In genomic region chr1:178500091-178500770, GRCh38 we compare ENCODE assay signal across 17 cellular contexts. TPM values are rescaled to one million over a fixed set of nuclear protein-coding genes. Genes with fewer than 3 reads are reported as not detected.
DNase-seq lines count a peak whose midpoint lies in the region; ATAC-seq, FAIRE-seq and TF ChIP-seq lines count a peak whose summit lies in the region.
"Had no signal": no experiment of that assay in that cellular context is flagged by ENCODE, and none has a peak within 500 bp of the region (broad histone marks: within the 10 kb centered on the region; RNA-seq: fewer than 3 reads in every experiment).

No MANE protein-coding gene starts in this region.

- H3K4me3 ChIP-seq in A549 = no peak overlapping the region
- no peak overlapping the region for H3K4me3 ChIP-seq in GM12875 (ENCODE audit: low read depth, low read length)
- no peak overlapping the region for H3K4me3 ChIP-seq in adipocyte (ENCODE audit: low read length)
- peak overlapping the region in 1 of 3 experiments; percentile 23; a peak in 2 of 6 replicates for H3K4me3 ChIP-seq in HepG2 (replicated peaks in 1 of 3; ENCODE audit: insufficient read depth in 1 of 3, low read depth in 2 of 3, low read length in 3 of 3)
- H3K4me3 ChIP-seq: BLaER1, MG63, tibial nerve had no signal

- peaks cover 11% of the 10 kb centered on the region for H3K27me3 Mint-ChIP-seq in Calu3 (ENCODE audit: unreplicated experiment)

- TF ChIP-seq RAD21 in A549 (conservative IDR thresholded peaks at IDR 0.05 in 1 of 2, IDR thresholded peaks at IDR 0.05 in 1 of 2) (no peak), HepG2 (CRISPR knock-in tag; IDR thresholded peaks at IDR 0.05) (no peak)

- no peak overlapping the region for H2AFZ ChIP-seq in HepG2 (ENCODE audit: low read length)

- H3K9me3 ChIP-seq in A549 (no peaks in the 10 kb centered on the region), adipocyte (ENCODE audit: control insufficient read depth, low read length) (no peaks in the 10 kb centered on the region), HepG2 (ENCODE audit: low read length) (no peaks in the 10 kb centered on the region)
- H3K9me3 ChIP-seq: BLaER1, MG63, tibial nerve had no signal

- no TSS peak for BruUV-seq in HepG2 (replicated peaks; lab: Mats Ljungman, UMichigan)
- BruUV-seq in Calu3 (replicated peaks; lab: Mats Ljungman, UMichigan) = no TSS peak

- no peak overlapping the region for H3K4me2 ChIP-seq in A549
- peak overlapping the region; percentile 38 for H3K4me2 ChIP-seq in HepG2 (ENCODE audit: low read depth, low read length)
- H3K4me2 ChIP-seq: BLaER1 had no signal

- CTCF ChIA-PET in A549 (lab: Yijun Ruan, JAX) = interaction anchor here (0.7 to 6.0 kb wide), 19 partner anchors 8 to 568 kb away, joined by 3 to 54 read pairs (median 7); partner anchors contain the start of gene TEX35
- CTCF ChIA-PET in HepG2 (lab: Yijun Ruan, JAX; ENCODE audit: low intra/inter-chr PET ratio, low total read pairs) = interaction anchor here (1.2 kb wide), 1 partner anchor 253 kb away, joined by 3 read pairs; no protein-coding TSS in a partner anchor
- CTCF ChIA-PET in Calu3 (lab: Charles Lee) = interaction anchor here (0.7 to 2.7 kb wide), 2 partner anchors 83 to 190 kb away, joined by 3 to 11 read pairs; no protein-coding TSS in a partner anchor

- TF ChIP-seq EP300 in A549 (IDR thresholded peaks at IDR 0.05) (no peak), HepG2 (IDR thresholded peaks at IDR 0.05; ENCODE audit: low read depth in 2 of 2, low read length in 2 of 2) (no peak), HepG2 (CRISPR knock-in tag; IDR thresholded peaks at IDR 0.05; ENCODE audit: borderline replicate concordance) (no peak)

- no peak overlapping the region for H3K4me3 Mint-ChIP-seq in Calu3 (ENCODE audit: low read depth, unreplicated experiment)
- H3K4me3 Mint-ChIP-seq: memory B cell had no signal

- POLR2A ChIA-PET in A549 (lab: Yijun Ruan, JAX) (no interaction called here), HepG2 (lab: Yijun Ruan, JAX) (no interaction called here)

- peaks cover 7% of the 10 kb centered on the region for H3K36me3 Mint-ChIP-seq in Calu3 (ENCODE audit: insufficient read depth, unreplicated experiment)
- H3K36me3 Mint-ChIP-seq: memory B cell had no signal

- FAIRE-seq in A549 (lab: Jason Lieb, UNC) (no peak), HepG2 (lab: Jason Lieb, UNC) (no peak)

- H4K20me1 ChIP-seq in HepG2 (ENCODE audit: insufficient read depth, low read length) = no peaks in the 10 kb centered on the region
- H4K20me1 ChIP-seq: BLaER1 had no signal

- H3K27ac ChIP-seq in A549 (no peak overlapping the region), HepG2 (ENCODE audit: extremely low read length, insufficient read depth, low read length) (no peak overlapping the region)
- H3K27ac ChIP-seq: BLaER1, tibial nerve had no signal

- DNase-seq in A549 (ENCODE audit: low read depth in 1 of 2, low spot score in 1 of 2) (peak; percentile 12 to 29), adipocyte (ENCODE audit: low read depth) (peak; percentile 5), HepG2 (ENCODE audit: low spot score) (no peak), Calu3 (no peak), Ammon's horn (ENCODE audit: low spot score) (no peak), amniotic stem cell (lab: John Stamatoyannopoulos, UW) (no peak), NCI-H1048 (lab: John Stamatoyannopoulos, UW) (no peak)
- DNase-seq: activated CD4-positive, alpha-beta T cell treated with anti-CD3 and anti-CD28 coated beads for 4 hours; MG63; NCI-H524; right cardiac atrium; SIG-M5 had no signal

- H3K79me2 ChIP-seq in HepG2 (ENCODE audit: insufficient read depth, low read length) = no peaks in the 10 kb centered on the region

- WGBS in A549 (ENCODE audit: missing lambda C conversion rate) = 82% methylated on average over 11 of the region's 11 CpGs
- WGBS in HepG2 (ENCODE audit: low lambda C conversion rate) = 45% methylated on average over 11 of the region's 11 CpGs

- no peak overlapping the region for H3K27ac Mint-ChIP-seq in Calu3 (ENCODE audit: unreplicated experiment)
- H3K27ac Mint-ChIP-seq: memory B cell had no signal

- H3K4me1 ChIP-seq in A549 (no peaks in the 10 kb centered on the region), adipocyte (ENCODE audit: control insufficient read depth, insufficient read depth, low read length) (peaks cover 6% of the 10 kb centered on the region), HepG2 (ENCODE audit: insufficient read depth, low read length) (peaks cover 9% of the 10 kb centered on the region; the same call in 1 of the 2 replicates)
- H3K4me1 ChIP-seq: tibial nerve had no signal

- H3K9me3 Mint-ChIP-seq in Calu3 (ENCODE audit: low read depth, unreplicated experiment) = no peaks in the 10 kb centered on the region
- H3K9me3 Mint-ChIP-seq: memory B cell had no signal

- H3K27me3 ChIP-seq in adipocyte (replicated peaks; ENCODE audit: control insufficient read depth, insufficient read depth, low read length) (peaks cover 4% of the 10 kb centered on the region), HepG2 (ENCODE audit: control insufficient read depth in 1 of 2, insufficient read depth in 2 of 2, low read length in 2 of 2) (peaks cover 0 to 20% of the 10 kb centered on the region in 2 experiments; a peak in 3 of 5 replicates)
- H3K27me3 ChIP-seq: BLaER1, MG63, tibial nerve had no signal

- H3K9ac ChIP-seq in adipocyte (ENCODE audit: low read length) = no peak overlapping the region
- no peak overlapping the region for H3K9ac ChIP-seq in HepG2 (ENCODE audit: insufficient read depth, low read depth, low read length)
- H3K9ac ChIP-seq: BLaER1 had no signal

- ATAC-seq in A549 (peak; percentile 56 to 74; a peak in 3 of 6 replicates), HepG2 (peak; percentile 63)
- ATAC-seq: right cardiac atrium had no signal

- intact Hi-C loops in HepG2 (cut with micrococcal nuclease; ENCODE audit: unreplicated experiment) = loop anchor here (2.0 kb wide), 2 partner anchors 189 to 199 kb away; no protein-coding TSS in a partner anchor
- intact Hi-C loops in Calu3 (cut with micrococcal nuclease; ENCODE audit: unreplicated experiment) = loop anchor here (2.0 kb wide), 2 partner anchors 189 to 199 kb away; no protein-coding TSS in a partner anchor

- in situ Hi-C loops in HepG2 (cut with HindIII; ENCODE audit: extremely low pct_ligation_motif_present, low pct_unique_long_range_greater_than_20kb) = loop anchor here (10.0 kb wide), 1 partner anchor 205 kb away; no protein-coding TSS in a partner anchor

- TF ChIP-seq POLR2A in A549 (IDR thresholded peaks at IDR 0.05; ENCODE audit: low read length) (no peak), HepG2 (IDR thresholded peaks at IDR 0.05; ENCODE audit: insufficient read depth in 1 of 2, low read depth in 2 of 2, low read length in 2 of 2) (no peak)

- TF ChIP-seq CTCF in A549 (IDR thresholded peaks at IDR 0.05) (no peak), GM12875 (IDR thresholded peaks at IDR 0.05; ENCODE audit: borderline replicate concordance, insufficient read depth, low read depth, low read length) (peak; percentile 15; the same call in 1 of the 2 replicates), HepG2 (CRISPR knock-in tag; IDR thresholded peaks at IDR 0.05) (no peak), Calu3 (IDR thresholded peaks at IDR 0.05; ENCODE audit: unreplicated experiment) (no peak)

- H3K36me3 ChIP-seq in adipocyte (ENCODE audit: control insufficient read depth, insufficient read depth, low read length, severe bottlenecking) (no peaks in the 10 kb centered on the region), HepG2 (replicated peaks in 1 of 2; ENCODE audit: control insufficient read depth in 1 of 2, insufficient read depth in 2 of 2, low read length in 2 of 2) (no peaks in the 10 kb centered on the region)
- H3K36me3 ChIP-seq: BLaER1, MG63, tibial nerve had no signal

- H3K4me1 Mint-ChIP-seq in Calu3 (ENCODE audit: low read depth, unreplicated experiment) = peaks cover 8% of the 10 kb centered on the region

RNA-seq across cellular contexts. Expression of gene CLEC20A, which starts 3.5 kb away (rescaled TPM):
- not detected in 2 replicates for polyA plus RNA-seq in A549 (2011; rRNA removed)
- not detected in 2 replicates for polyA plus RNA-seq in A549 (2012; cell fraction: cytosol; rRNA removed)
- not detected in 2 replicates for polyA plus RNA-seq in A549 (2012; cell fraction: nucleus; rRNA removed)
- not detected in 3 replicates for polyA plus RNA-seq in A549 (2017; fragmentation: RNase III; extraction: RNeasy Plus Mini Kit Qiagen cat#74134 plus additional on column Dnase treatment)
- polyA minus RNA-seq in A549 (2011; rRNA and poly(A)+ RNA removed) = not detected in 2 replicates
- not detected in 2 replicates for total RNA-seq in HepG2 (2016; rRNA removed; fragmentation: Illumina TruSeq; extraction: Trizol)
- not detected in 2 replicates for total RNA-seq in HepG2 (2016; cell fraction: cytosol; rRNA removed; fragmentation: Illumina TruSeq; extraction: Trizol; ENCODE audit: low read depth)
- total RNA-seq in HepG2 (2016; cell fraction: insoluble cytoplasmic fraction; rRNA removed; fragmentation: Illumina TruSeq; extraction: Trizol) = not detected in 2 replicates
- not detected in 2 replicates for total RNA-seq in HepG2 (2016; cell fraction: membrane; rRNA removed; fragmentation: Illumina TruSeq; extraction: Trizol)
- not detected in 2 replicates for total RNA-seq in HepG2 (2016; cell fraction: nucleus; rRNA removed; fragmentation: Illumina TruSeq; extraction: Trizol)
- polyA plus RNA-seq in HepG2 (2011; rRNA removed) = not detected in 2 replicates
- polyA plus RNA-seq in HepG2 (2011; cell fraction: cytosol; rRNA removed) = not detected in 2 replicates
- polyA plus RNA-seq in HepG2 (2011; cell fraction: nucleus; rRNA removed) = not detected in 2 replicates
- not detected in 2 replicates for polyA plus RNA-seq in HepG2 (2012)
- polyA plus RNA-seq in HepG2 (2016; cell fraction: cytosol; fragmentation: Illumina TruSeq; extraction: Trizol; ENCODE audit: low read depth) = not detected in 2 replicates
- polyA plus RNA-seq in HepG2 (2016; cell fraction: insoluble cytoplasmic fraction; fragmentation: Illumina TruSeq; extraction: Trizol; ENCODE audit: low read depth) = not detected in 2 replicates
- not detected in 2 replicates for polyA plus RNA-seq in HepG2 (2016; cell fraction: membrane; fragmentation: Illumina TruSeq; extraction: Trizol; ENCODE audit: low read depth)
- polyA plus RNA-seq in HepG2 (2016; cell fraction: nucleus; fragmentation: Illumina TruSeq; extraction: Trizol; ENCODE audit: insufficient read depth, low read depth) = not detected in 2 replicates
- not detected in 2 replicates for polyA minus RNA-seq in HepG2 (2011; rRNA and poly(A)+ RNA removed; ENCODE audit: low replicate concordance)
- polyA minus RNA-seq in HepG2 (2011; cell fraction: cytosol; rRNA and poly(A)+ RNA removed) = not detected in 2 replicates
- not detected in 2 replicates for polyA minus RNA-seq in HepG2 (2011; cell fraction: nucleus; rRNA and poly(A)+ RNA removed)
- total RNA-seq in Calu3 (2022) = not detected in 2 replicates
- total RNA-seq: cerebellum had no signal

RNA-seq across cellular contexts. Expression of gene TEX35, which starts 12.7 kb away (rescaled TPM):
- not detected in 2 replicates for polyA plus RNA-seq in A549 (2011; rRNA removed)
- polyA plus RNA-seq in A549 (2012; cell fraction: cytosol; rRNA removed) = 0.03 and 0.06 TPM in 2 replicates
- polyA plus RNA-seq in A549 (2012; cell fraction: nucleus; rRNA removed) = 0.05 TPM in 1 of 2 replicates, not detected in the other
- polyA plus RNA-seq in A549 (2017; fragmentation: RNase III; extraction: RNeasy Plus Mini Kit Qiagen cat#74134 plus additional on column Dnase treatment) = 0.05 TPM in 1 of 3 replicates, not detected in the others
- 0.19 TPM in 1 of 2 replicates, not detected in the other for polyA minus RNA-seq in A549 (2011; rRNA and poly(A)+ RNA removed)
- total RNA-seq in HepG2 (2016; rRNA removed; fragmentation: Illumina TruSeq; extraction: Trizol) = not detected in 2 replicates
- total RNA-seq in HepG2 (2016; cell fraction: cytosol; rRNA removed; fragmentation: Illumina TruSeq; extraction: Trizol; ENCODE audit: low read depth) = not detected in 2 replicates
- not detected in 2 replicates for total RNA-seq in HepG2 (2016; cell fraction: insoluble cytoplasmic fraction; rRNA removed; fragmentation: Illumina TruSeq; extraction: Trizol)
- total RNA-seq in HepG2 (2016; cell fraction: membrane; rRNA removed; fragmentation: Illumina TruSeq; extraction: Trizol) = not detected in 2 replicates
- total RNA-seq in HepG2 (2016; cell fraction: nucleus; rRNA removed; fragmentation: Illumina TruSeq; extraction: Trizol) = not detected in 2 replicates
- polyA plus RNA-seq in HepG2 (2011; rRNA removed) = not detected in 2 replicates
- polyA plus RNA-seq in HepG2 (2011; cell fraction: cytosol; rRNA removed) = 0.05 TPM in 1 of 2 replicates, not detected in the other
- polyA plus RNA-seq in HepG2 (2011; cell fraction: nucleus; rRNA removed) = not detected in 2 replicates
- not detected in 2 replicates for polyA plus RNA-seq in HepG2 (2012)
- polyA plus RNA-seq in HepG2 (2016; cell fraction: cytosol; fragmentation: Illumina TruSeq; extraction: Trizol; ENCODE audit: low read depth) = not detected in 2 replicates
- not detected in 2 replicates for polyA plus RNA-seq in HepG2 (2016; cell fraction: insoluble cytoplasmic fraction; fragmentation: Illumina TruSeq; extraction: Trizol; ENCODE audit: low read depth)
- not detected in 2 replicates for polyA plus RNA-seq in HepG2 (2016; cell fraction: membrane; fragmentation: Illumina TruSeq; extraction: Trizol; ENCODE audit: low read depth)
- not detected in 2 replicates for polyA plus RNA-seq in HepG2 (2016; cell fraction: nucleus; fragmentation: Illumina TruSeq; extraction: Trizol; ENCODE audit: insufficient read depth, low read depth)
- polyA minus RNA-seq in HepG2 (2011; rRNA and poly(A)+ RNA removed; ENCODE audit: low replicate concordance) = not detected in 2 replicates
- polyA minus RNA-seq in HepG2 (2011; cell fraction: cytosol; rRNA and poly(A)+ RNA removed) = not detected in 2 replicates
- polyA minus RNA-seq in HepG2 (2011; cell fraction: nucleus; rRNA and poly(A)+ RNA removed) = not detected in 2 replicates
- total RNA-seq in Calu3 (2022) = not detected in 2 replicates
- total RNA-seq: cerebellum had no signal

Comparison
In these comparisons a context has a peak if more than half of its experiments do, and no peak if none do; other contexts are left out.
1. DNase-seq: peak in A549 (2 of 2) and adipocyte (single experiment); none in HepG2 (single experiment), Calu3 (single experiment), Ammon's horn (single experiment), amniotic stem cell (single experiment) and NCI-H1048 (single experiment).